9 cellular contexts compared by ENCODE assay signal in genomic region chr4:104930298-104930697, GRCh38.
DNase-seq lines count a peak whose midpoint lies in the region; ATAC-seq lines count a peak whose summit lies in the region.
"Had no signal": no experiment of that assay in that cellular context is flagged by ENCODE, and none has a peak within 500 bp of the region (broad histone marks: within the 10 kb centered on the region; RNA-seq: fewer than 3 reads in every experiment).

No MANE protein-coding gene starts in this region.

- H3K4me1 Mint-ChIP-seq in naive B cell, result peaks cover 12 to 24% (median 22%) of the 10 kb centered on the region in 3 donors

- H3K27ac Mint-ChIP-seq in naive B cell, result peak overlapping the region in 4 of 6 donors; percentile 15 to 79 (median 56)

- intact Hi-C loops in left cardiac atrium (cut with DNase I), result no loop called here

- peak overlapping the region in 5 of 8 donors; percentile 40 to 84 (median 53) for H3K4me3 Mint-ChIP-seq in naive B cell

- peaks cover 0 to 10% (median 6%) of the 10 kb centered on the region in 7 donors for H3K9me3 Mint-ChIP-seq in naive B cell

- ATAC-seq in GM18868 (IDR thresholded peaks at IDR 0.05; ENCODE audit: unreplicated experiment), result peak; percentile 36
- peak; percentile 13 for ATAC-seq in GM21390 (IDR thresholded peaks at IDR 0.05; ENCODE audit: unreplicated experiment)
- peak; percentile 19 for ATAC-seq in HG03457 (IDR thresholded peaks at IDR 0.05; ENCODE audit: unreplicated experiment)
- no peak for ATAC-seq in naive B cell (ENCODE audit: low read depth in 2 of 2)
- ATAC-seq in left cardiac atrium, result no peak

- DNase-seq in naive B cell (no peak), left cardiac atrium (no peak), iPS-NIHi11 (ENCODE audit: low spot score) (no peak), NCI-H1694 (lab: John Stamatoyannopoulos, UW) (no peak)
- DNase-seq: NCI-H1092, sigmoid colon had no signal

- H3K36me3 Mint-ChIP-seq in naive B cell, result peaks cover 0 to 8% of the 10 kb centered on the region in 2 donors

- peaks cover 0 to 10% (median 0%) of the 10 kb centered on the region in 3 donors for H3K27me3 Mint-ChIP-seq in naive B cell

Comparison
In these comparisons a context has a peak if more than half of its experiments do, and no peak if none do; other contexts are left out.
1. ATAC-seq: peak in GM18868 (single experiment), GM21390 (single experiment) and HG03457 (single experiment); none in naive B cell (0 of 2) and left cardiac atrium (0 of 2).